In genomic region chr12:120408771-120409170, GRCh38 we compare ENCODE assay signal across 36 cellular contexts. TPM values are rescaled to one million over a fixed set of nuclear protein-coding genes. Genes with fewer than 3 reads are reported as not detected.
"Had no signal": no experiment of that assay in that cellular context is flagged by ENCODE, and none has a peak within 500 bp of the region (broad histone marks: within the 10 kb centered on the region; RNA-seq: fewer than 3 reads in every experiment).

No MANE protein-coding gene starts in this region.

- H3K9me3 Mint-ChIP-seq: activated B cell treated with CpG ODN at 0.5 μM for 24 hours; activated CD4-positive, alpha-beta memory T cell treated with anti-CD3 and anti-CD28 coated beads for 36 hours; activated CD8-positive, alpha-beta T cell treated with anti-CD3 and anti-CD28 coated beads for 36 hours; activated naive CD4-positive, alpha-beta T cell treated with anti-CD3 and anti-CD28 coated beads for 36 hours; activated naive CD4-positive, alpha-beta T cell treated with anti-CD3 and anti-CD28 coated beads, Interleukin-2, amount 50 U/mL, for 72 hours; activated naive CD8-positive, alpha-beta T cell treated with anti-CD3 and anti-CD28 coated beads for 36 hours; activated T-cell treated with anti-CD3 and anti-CD28 coated beads, Interleukin-2, amount 50 U/mL, for 4 hours; activated T-cell treated with anti-CD3 and anti-CD28 coated beads, Interleukin-2, amount 50 U/mL, for 72 hours; activated T-helper 1 cell treated with anti-CD3 and anti-CD28 coated beads, Interleukin-12 subunit alpha, Interleukin-12 subunit beta, Interleukin-2, Interleukin-4 antibody, amounts not matched to agents 30 ng/mL and 10 ng/mL and 1 ng/mL, durations not matched to agents 14 hours and 24 hours and 36 hours; activated T-helper 17 cell treated with anti-CD3 and anti-CD28 coated beads, Interleukin-2, amount 50 U/mL, for 72 hours; brain; T-helper 1 cell treated with Interleukin-12 subunit alpha and Interleukin-12 subunit beta and Interleukin-4 antibody, amounts not matched to agents 30 μg/mL and 1 μg/mL, for 36 hours; T-helper 2 cell treated with Interferon-gamma antibody and Interleukin-4, amounts not matched to agents 5 μg/mL and 100 μg/mL, for 36 hours had no signal

- H3K27ac ChIP-seq: adrenal gland, ascending aorta, cardiac muscle cell, VCaP had no signal

- H3K4me1 ChIP-seq: ascending aorta had no signal

- H3K27ac Mint-ChIP-seq: activated B cell treated with CpG ODN at 0.5 μM for 24 hours; activated CD4-positive, alpha-beta memory T cell treated with anti-CD3 and anti-CD28 coated beads for 36 hours; activated CD4-positive, alpha-beta T cell treated with anti-CD3 and anti-CD28 coated beads, Interleukin-2, amount 10 ng/mL, durations not matched to agents 24 days and 14 days; activated CD8-positive, alpha-beta T cell treated with anti-CD3 and anti-CD28 coated beads for 36 hours; activated naive CD4-positive, alpha-beta T cell treated with anti-CD3 and anti-CD28 coated beads for 36 hours; activated naive CD4-positive, alpha-beta T cell treated with anti-CD3 and anti-CD28 coated beads, Interleukin-2, amount 50 U/mL, for 72 hours; activated naive CD8-positive, alpha-beta T cell treated with anti-CD3 and anti-CD28 coated beads for 36 hours; activated T-cell treated with anti-CD3 and anti-CD28 coated beads, Interleukin-2, amount 50 U/mL, for 72 hours; activated T-helper 1 cell treated with anti-CD3 and anti-CD28 coated beads, Interleukin-12 subunit alpha, Interleukin-12 subunit beta, Interleukin-2, Interleukin-4 antibody, amounts not matched to agents 30 ng/mL and 10 ng/mL and 1 ng/mL, durations not matched to agents 14 hours and 24 hours and 36 hours; activated T-helper 17 cell treated with anti-CD3 and anti-CD28 coated beads, Interleukin-2, amount 50 U/mL, for 72 hours; brain; T-helper 1 cell treated with Interleukin-12 subunit alpha and Interleukin-12 subunit beta and Interleukin-4 antibody, amounts not matched to agents 30 μg/mL and 1 μg/mL, for 36 hours; T-helper 2 cell treated with Interferon-gamma antibody and Interleukin-4, amounts not matched to agents 5 μg/mL and 100 μg/mL, for 36 hours had no signal

- H3K27me3 ChIP-seq: adrenal gland, ascending aorta, cardiac muscle cell had no signal

- DNase-seq: activated B cell treated with CpG ODN at 0.5 μM for 24 hours; activated CD4-positive, alpha-beta memory T cell treated with anti-CD3 and anti-CD28 coated beads for 36 hours; activated CD4-positive, alpha-beta T cell treated with anti-CD3 and anti-CD28 coated beads for 4 hours; activated CD4-positive, alpha-beta T cell treated with anti-CD3 and anti-CD28 coated beads, Interleukin-2, amount 10 ng/mL, durations not matched to agents 24 days and 14 days; activated CD4-positive, alpha-beta T cell treated with anti-CD3 and anti-CD28 coated beads, Interleukin-2, amount 50 U/mL, for 1 hour; activated CD4-positive, alpha-beta T cell treated with anti-CD3 and anti-CD28 coated beads, Interleukin-2, amount 50 U/mL, for 4 hours; activated CD4-positive, CD25-positive, alpha-beta regulatory T cell treated with anti-CD3 and anti-CD28 coated beads, Interleukin-2, amount 50 U/mL, for 72 hours; activated CD8-positive, alpha-beta memory T cell treated with anti-CD3 and anti-CD28 coated beads, Interleukin-2, amount 50 U/mL, for 4 hours; activated CD8-positive, alpha-beta T cell treated with anti-CD3 and anti-CD28 coated beads for 36 hours; activated effector memory CD4-positive, alpha-beta T cell treated with anti-CD3 and anti-CD28 coated beads, Interleukin-2, amount 50 U/mL, for 16 hours; activated gamma-delta T cell treated with Interleukin-2 at 50 U/mL for 16 hours; activated naive CD4-positive, alpha-beta T cell; activated naive CD4-positive, alpha-beta T cell treated with anti-CD3 and anti-CD28 coated beads for 36 hours; activated naive CD4-positive, alpha-beta T cell treated with anti-CD3 and anti-CD28 coated beads, Interleukin-2, amount 50 U/mL, for 16 hours; activated naive CD8-positive, alpha-beta T cell treated with anti-CD3 and anti-CD28 coated beads for 36 hours; activated T-cell treated with anti-CD3 and anti-CD28 coated beads for 4 hours; activated T-cell treated with anti-CD3 and anti-CD28 coated beads, Interleukin-2, amount 50 U/mL, for 1 hour; activated T-cell treated with anti-CD3 and anti-CD28 coated beads, Interleukin-2, amount 50 U/mL, for 4 hours; activated T-cell treated with anti-CD3 and anti-CD28 coated beads, Interleukin-2, amount 50 U/mL, for 72 hours; adrenal gland; amniotic stem cell; central memory CD4-positive, alpha-beta T cell; T-helper 1 cell; T-helper 2 cell; T-helper 9 cell had no signal

- H3K9me3 ChIP-seq: adrenal gland, ascending aorta had no signal

- ATAC-seq: activated CD8-positive, alpha-beta T cell treated with anti-CD3 and anti-CD28 coated beads for 36 hours; activated naive CD4-positive, alpha-beta T cell treated with anti-CD3 and anti-CD28 coated beads, Interleukin-2, amount 50 U/mL, for 72 hours; activated T-cell treated with anti-CD3 and anti-CD28 coated beads, Interleukin-2, amount 50 U/mL, for 4 hours; activated T-cell treated with anti-CD3 and anti-CD28 coated beads, Interleukin-2, amount 50 U/mL, for 72 hours; activated T-helper 17 cell treated with anti-CD3 and anti-CD28 coated beads, Interleukin-2, amount 50 U/mL, for 72 hours had no signal

- H3K36me3 Mint-ChIP-seq: activated CD4-positive, alpha-beta memory T cell treated with anti-CD3 and anti-CD28 coated beads for 36 hours; activated naive CD4-positive, alpha-beta T cell treated with anti-CD3 and anti-CD28 coated beads, Interleukin-2, amount 50 U/mL, for 72 hours; activated naive CD8-positive, alpha-beta T cell treated with anti-CD3 and anti-CD28 coated beads for 36 hours; brain had no signal

- H3K4me1 Mint-ChIP-seq: activated B cell treated with CpG ODN at 0.5 μM for 24 hours; activated naive CD8-positive, alpha-beta T cell treated with anti-CD3 and anti-CD28 coated beads for 36 hours; activated T-helper 17 cell treated with anti-CD3 and anti-CD28 coated beads, Interleukin-2, amount 50 U/mL, for 72 hours had no signal

- H3K4me3 ChIP-seq: adrenal gland, ascending aorta, cardiac muscle cell had no signal

- H3K36me3 ChIP-seq: adrenal gland, ascending aorta, cardiac muscle cell had no signal

- H3K27me3 Mint-ChIP-seq: activated CD4-positive, alpha-beta T cell treated with anti-CD3 and anti-CD28 coated beads, Interleukin-2, amount 10 ng/mL, durations not matched to agents 24 days and 14 days; activated CD8-positive, alpha-beta T cell treated with anti-CD3 and anti-CD28 coated beads for 36 hours; activated naive CD8-positive, alpha-beta T cell treated with anti-CD3 and anti-CD28 coated beads for 36 hours had no signal

- FAIRE-seq: bronchial epithelial cell, TTC549 had no signal

- H3K4me3 Mint-ChIP-seq: activated B cell treated with CpG ODN at 0.5 μM for 24 hours; activated CD4-positive, alpha-beta memory T cell treated with anti-CD3 and anti-CD28 coated beads for 36 hours; activated CD4-positive, alpha-beta T cell treated with anti-CD3 and anti-CD28 coated beads, Interleukin-2, amount 10 ng/mL, durations not matched to agents 24 days and 14 days; activated CD8-positive, alpha-beta T cell treated with anti-CD3 and anti-CD28 coated beads for 36 hours; activated naive CD4-positive, alpha-beta T cell treated with anti-CD3 and anti-CD28 coated beads for 36 hours; activated naive CD8-positive, alpha-beta T cell treated with anti-CD3 and anti-CD28 coated beads for 36 hours; activated T-cell treated with anti-CD3 and anti-CD28 coated beads, Interleukin-2, amount 50 U/mL, for 4 hours; activated T-cell treated with anti-CD3 and anti-CD28 coated beads, Interleukin-2, amount 50 U/mL, for 72 hours; activated T-helper 1 cell treated with anti-CD3 and anti-CD28 coated beads, Interleukin-12 subunit alpha, Interleukin-12 subunit beta, Interleukin-2, Interleukin-4 antibody, amounts not matched to agents 30 ng/mL and 10 ng/mL and 1 ng/mL, durations not matched to agents 14 hours and 24 hours and 36 hours; activated T-helper 17 cell treated with anti-CD3 and anti-CD28 coated beads, Interleukin-2, amount 50 U/mL, for 72 hours; brain; T-helper 1 cell treated with Interleukin-12 subunit alpha and Interleukin-12 subunit beta and Interleukin-4 antibody, amounts not matched to agents 30 μg/mL and 1 μg/mL, for 36 hours; T-helper 2 cell treated with Interferon-gamma antibody and Interleukin-4, amounts not matched to agents 5 μg/mL and 100 μg/mL, for 36 hours had no signal

RNA-seq across cellular contexts. Expression of gene MSI1, which starts 39.8 kb away (rescaled TPM):
- total RNA-seq: activated B cell treated with CpG ODN at 0.5 μM for 24 hours; activated T-helper 1 cell treated with anti-CD3 and anti-CD28 coated beads, Interleukin-12 subunit alpha, Interleukin-12 subunit beta, Interleukin-2, Interleukin-4 antibody, amounts not matched to agents 30 ng/mL and 10 ng/mL and 1 ng/mL, durations not matched to agents 14 hours and 24 hours and 36 hours; bronchial epithelial cell had no signal
